1 cellular context compared by ENCODE assay signal in genomic region chr3:189947948-189948723, GRCh38.
TF ChIP-seq lines count a peak whose summit lies in the region.

No MANE protein-coding gene starts in this region.

TF ChIP-seq in GM12878, 131 proteins besides CTCF, POLR2A, EP300 and RAD21 (continued from another document):
- TF ChIP-seq CUX1 (IDR thresholded peaks at IDR 0.05; ENCODE audit: insufficient replicate concordance, low read depth, low read length), result no peak
- TF ChIP-seq CREM (IDR thresholded peaks at IDR 0.05; ENCODE audit: low read depth), result peak; percentile 39; the same call in 1 of the 2 replicates
- no peak for TF ChIP-seq SIN3A (IDR thresholded peaks at IDR 0.05; ENCODE audit: low read depth, low read length)
- peak; percentile 59; the same call in 1 of the 2 replicates for TF ChIP-seq FOXM1 (IDR thresholded peaks at IDR 0.05; ENCODE audit: low read depth, low read length)
- TF ChIP-seq IRF3 (IDR thresholded peaks at IDR 0.05), result no peak
- no peak for TF ChIP-seq HCFC1 (IDR thresholded peaks at IDR 0.05; ENCODE audit: low read length)
- 0 out of 2 replicates have a peak, but pooled peaks have one; percentile 9 for TF ChIP-seq TCF7 (IDR thresholded peaks at IDR 0.05; ENCODE audit: borderline replicate concordance)
- peak; percentile 89 for TF ChIP-seq SMC3 (IDR thresholded peaks at IDR 0.05; ENCODE audit: borderline replicate concordance, low read length)
- TF ChIP-seq CREB1 (IDR thresholded peaks at IDR 0.05; ENCODE audit: low read depth), result peak; percentile 53; the same call in 1 of the 2 replicates
- no peak for TF ChIP-seq E2F8 (IDR thresholded peaks at IDR 0.05; ENCODE audit: low read depth, partially characterized antibody)
- TF ChIP-seq NBN (IDR thresholded peaks at IDR 0.05), result 0 out of 2 replicates have a peak, but pooled peaks have one; percentile 33
- no peak for TF ChIP-seq NRF1 (conservative IDR thresholded peaks at IDR 0.05; ENCODE audit: low read depth, low read length)
- peak; percentile 99 for TF ChIP-seq ZNF24 (IDR thresholded peaks at IDR 0.05)
